23 cellular contexts compared by ENCODE assay signal in the genomic region with DNA sequence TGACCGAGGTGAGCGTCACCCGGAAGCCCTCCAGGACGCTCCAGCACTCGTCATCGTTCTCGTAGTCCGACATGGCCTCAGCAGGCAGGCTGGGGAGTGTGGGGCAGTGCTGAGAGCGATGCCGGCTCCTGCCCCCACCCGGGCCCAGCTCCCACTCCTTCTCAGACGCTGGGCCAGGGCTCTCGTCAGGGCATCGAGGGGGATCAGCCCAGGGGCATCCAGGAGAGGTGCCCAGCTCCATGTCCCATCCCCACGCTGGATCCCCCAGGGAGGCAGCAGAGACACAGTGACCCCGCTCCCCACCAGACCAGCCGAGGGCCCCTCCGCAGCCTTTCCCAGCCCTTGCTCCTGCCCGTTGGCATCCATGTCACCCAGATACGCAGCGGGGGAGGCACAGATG. TPM values are rescaled to one million over a fixed set of nuclear protein-coding genes. Genes with fewer than 3 reads are reported as not detected.
DNase-seq lines count a peak whose midpoint lies in the region; ATAC-seq, FAIRE-seq and TF ChIP-seq lines count a peak whose summit lies in the region.
"Had no signal": no experiment of that assay in that cellular context is flagged by ENCODE, and none has a peak within 500 bp of the region (broad histone marks: within the 10 kb centered on the region; RNA-seq: fewer than 3 reads in every experiment).

No MANE protein-coding gene starts in this region.

- H3K4me1 ChIP-seq in GM12878 (ENCODE audit: control insufficient read depth, insufficient read depth, low read length) (0 out of 2 replicates have a peak, but pooled peaks cover 4% of the 10 kb centered on the region), mucosa of stomach (ENCODE audit: control insufficient read depth, insufficient read depth, low read length) (peaks cover 8% of the 10 kb centered on the region)

- ATAC-seq in GM12878: no peak
- ATAC-seq in stimulated activated naive B cell treated with anti-CD40 and anti-IgM and Interleukin-4, amounts not matched to agents 10 μg/mL and 1 μg/mL and 100 μg/mL, for 72 hours (replicated peaks): no peak
- ATAC-seq in HG03460 (IDR thresholded peaks at IDR 0.05; ENCODE audit: unreplicated experiment): no peak
- ATAC-seq in GM21390 (IDR thresholded peaks at IDR 0.05; ENCODE audit: unreplicated experiment): no peak
- ATAC-seq in GM18511 (IDR thresholded peaks at IDR 0.05; ENCODE audit: unreplicated experiment): no peak
- ATAC-seq: naive thymus-derived CD8-positive, alpha-beta T cell had no signal

- H3K4me1 Mint-ChIP-seq in stimulated activated naive B cell treated with anti-CD40 and anti-IgM and Interleukin-4, amounts not matched to agents 10 μg/mL and 1 μg/mL and 100 μg/mL, for 72 hours: peaks cover 11 to 24% of the 10 kb centered on the region in 2 donors
- H3K4me1 Mint-ChIP-seq: activated CD4-positive, alpha-beta memory T cell treated with anti-CD3 and anti-CD28 coated beads, Interleukin-2, amount 10 ng/mL, durations not matched to agents 7 days and 5 days had no signal

- TF ChIP-seq CTCF in GM06990 (IDR thresholded peaks at IDR 0.05; ENCODE audit: insufficient read depth, low read length, poor library complexity, severe bottlenecking): no peak
- TF ChIP-seq CTCF in GM12878 (IDR thresholded peaks at IDR 0.05 in 2 of 3, conservative IDR thresholded peaks at IDR 0.05 in 1 of 3; ENCODE audit: control insufficient read depth in 2 of 3, extremely low read depth in 1 of 3, insufficient read depth in 1 of 3, low read depth in 3 of 3, low read length in 3 of 3): no peak

- intact Hi-C loops in GM12878 (cut with micrococcal nuclease; ENCODE audit: unreplicated experiment): no loop called here

- no peaks in the 10 kb centered on the region for H3K27me3 ChIP-seq in GM06990 (replicated peaks; ENCODE audit: control insufficient read depth, insufficient read depth, low read length)
- H3K27me3 ChIP-seq in GM12878 (replicated peaks in 1 of 2; ENCODE audit: control insufficient read depth in 2 of 2, insufficient read depth in 2 of 2, low read length in 1 of 2): no peaks in the 10 kb centered on the region
- H3K27me3 ChIP-seq in mucosa of stomach (ENCODE audit: control insufficient read depth, insufficient read depth, low read length): no peaks in the 10 kb centered on the region

- H3K27ac ChIP-seq in GM12878 (ENCODE audit: control insufficient read depth, insufficient read depth): no peak overlapping the region

- peak overlapping the region; percentile 87 to 89 for H3K4me3 Mint-ChIP-seq in stimulated activated naive B cell treated with anti-CD40 and anti-IgM and Interleukin-4, amounts not matched to agents 10 μg/mL and 1 μg/mL and 100 μg/mL, for 72 hours
- H3K4me3 Mint-ChIP-seq: activated CD4-positive, alpha-beta memory T cell treated with anti-CD3 and anti-CD28 coated beads, Interleukin-2, amount 10 ng/mL, durations not matched to agents 7 days and 5 days; activated naive CD4-positive, alpha-beta T cell treated with anti-CD3 and anti-CD28 coated beads for 36 hours; memory B cell; naive thymus-derived CD8-positive, alpha-beta T cell had no signal

- H3K4me3 ChIP-seq in GM06990 (replicated peaks; ENCODE audit: low read depth, low read length) (peak overlapping the region; percentile 60), GM12878 (0 out of 2 replicates have a peak overlapping the region, but pooled peaks have one; percentile 60), mucosa of stomach (ENCODE audit: low read length) (no peak overlapping the region)

- CTCF ChIA-PET in GM12878 (lab: Yijun Ruan, JAX): interaction anchor here (1.5 to 1.9 kb wide), 2 partner anchors 9 to 28 kb away, joined by 5 to 7 read pairs; partner anchors contain the start of genes DNLZ and SNAPC4

- H3K9me3 ChIP-seq in GM12878 (replicated peaks; ENCODE audit: control insufficient read depth, insufficient read depth, low read length): no peaks in the 10 kb centered on the region
- no peaks in the 10 kb centered on the region for H3K9me3 ChIP-seq in mucosa of stomach (ENCODE audit: control insufficient read depth, low read length)

- no peaks in the 10 kb centered on the region for H3K9me3 Mint-ChIP-seq in stimulated activated naive B cell treated with anti-CD40 and anti-IgM and Interleukin-4, amounts not matched to agents 10 μg/mL and 1 μg/mL and 100 μg/mL, for 72 hours
- H3K9me3 Mint-ChIP-seq: activated CD4-positive, alpha-beta memory T cell treated with anti-CD3 and anti-CD28 coated beads, Interleukin-2, amount 10 ng/mL, durations not matched to agents 7 days and 5 days; activated naive CD4-positive, alpha-beta T cell treated with anti-CD3 and anti-CD28 coated beads for 36 hours; activated T-cell treated with anti-CD3 and anti-CD28 coated beads, Interleukin-2, amount 50 U/mL, for 24 hours; memory B cell; naive thymus-derived CD8-positive, alpha-beta T cell; T-helper 2 cell treated with Interferon-gamma antibody and Interleukin-4, amounts not matched to agents 5 μg/mL and 100 μg/mL, for 36 hours had no signal

- TF ChIP-seq RAD21 in GM12878 (IDR thresholded peaks at IDR 0.05; ENCODE audit: insufficient read depth, low read depth, low read length): no peak

- no peaks in the 10 kb centered on the region for H4K20me1 ChIP-seq in GM12878 (ENCODE audit: control insufficient read depth, insufficient read depth)

- H3K9ac ChIP-seq in GM12878 (ENCODE audit: control insufficient read depth, insufficient read depth, low read length) (no peak overlapping the region; the same call in 1 of the 2 replicates), mucosa of stomach (ENCODE audit: low read length) (peak overlapping the region; percentile 17)

- in situ Hi-C loops in GM12878 (cut with MboI): no loop called here

- no peak overlapping the region for H2AFZ ChIP-seq in GM12878 (ENCODE audit: control insufficient read depth, low read depth, low read length)

- no peaks in the 10 kb centered on the region for H3K79me2 ChIP-seq in GM12878 (ENCODE audit: control insufficient read depth, insufficient read depth, low read length)

- TF ChIP-seq POLR2A in GM12878 (IDR thresholded peaks at IDR 0.05; ENCODE audit: low read depth, low read length): no peak

- 77% methylated on average over 21 of the region's 21 CpGs for WGBS in GM12878 (ENCODE audit: insufficient coverage, insufficient replicate concordance, low lambda C conversion rate, missing lambda C conversion rate)

- no peaks in the 10 kb centered on the region for H3K27me3 Mint-ChIP-seq in stimulated activated naive B cell treated with anti-CD40 and anti-IgM and Interleukin-4, amounts not matched to agents 10 μg/mL and 1 μg/mL and 100 μg/mL, for 72 hours
- H3K27me3 Mint-ChIP-seq: activated CD4-positive, alpha-beta memory T cell treated with anti-CD3 and anti-CD28 coated beads, Interleukin-2, amount 10 ng/mL, durations not matched to agents 7 days and 5 days; activated T-cell treated with anti-CD3 and anti-CD28 coated beads, Interleukin-2, amount 50 U/mL, for 24 hours; naive thymus-derived CD8-positive, alpha-beta T cell had no signal

- peaks cover 38 to 50% of the 10 kb centered on the region in 2 donors for H3K36me3 Mint-ChIP-seq in stimulated activated naive B cell treated with anti-CD40 and anti-IgM and Interleukin-4, amounts not matched to agents 10 μg/mL and 1 μg/mL and 100 μg/mL, for 72 hours
- H3K36me3 Mint-ChIP-seq: naive thymus-derived CD8-positive, alpha-beta T cell had no signal

- SMC1A ChIA-PET in GM12878 (lab: Charles Lee; ENCODE audit: uncharacterized antibody, unreplicated experiment): no interaction called here

- BruUV-seq in GM12878 (replicated peaks; lab: Mats Ljungman, UMichigan): no TSS peak

- POLR2A ChIA-PET in GM12878 (lab: Charles Lee): interaction anchor here (2.0 kb wide), 1 partner anchor 32 kb away, joined by 5 read pairs; no protein-coding TSS in a partner anchor

- DNase-seq in GM06990 (ENCODE audit: extremely low read depth, insufficient read length) (no peak), GM12878 (ENCODE audit: low read depth, low spot score) (no peak)
- DNase-seq in stimulated activated naive B cell treated with anti-CD40 and anti-IgM and Interleukin-4, amounts not matched to agents 10 μg/mL and 1 μg/mL and 100 μg/mL, for 72 hours: no peak
- DNase-seq in stimulated activated CD4-positive, alpha-beta T cell treated with anti-CD3 and anti-CD28 coated beads, Interleukin-15, amount 100 ng/mL, for 24 hours: no peak
- DNase-seq: activated CD4-positive, alpha-beta memory T cell treated with anti-CD3 and anti-CD28 coated beads, Interleukin-2, amount 10 ng/mL, durations not matched to agents 7 days and 5 days; activated naive CD4-positive, alpha-beta T cell treated with anti-CD3 and anti-CD28 coated beads for 36 hours; activated T-cell treated with anti-CD3 and anti-CD28 coated beads, Interleukin-2, amount 50 U/mL, for 24 hours; central memory CD4-positive, alpha-beta T cell; DMS 273 treated with DMSO at 0.1 percent for 48 hours; foreskin melanocyte; naive thymus-derived CD8-positive, alpha-beta T cell; NCI-H1092 treated with DMSO at 0.1 percent for 48 hours; stimulated activated CD4-positive, alpha-beta T cell treated with anti-CD3 and anti-CD28 coated beads, Interleukin-4, amount 100 ng/mL, for 24 hours had no signal

- peaks cover 9% of the 10 kb centered on the region for H3K36me3 ChIP-seq in GM06990 (ENCODE audit: control insufficient read depth, insufficient read depth, low read length)
- H3K36me3 ChIP-seq in GM12878 (ENCODE audit: control insufficient read depth in 2 of 2, insufficient read depth in 2 of 2, low read length in 1 of 2): peaks cover 0 to 1% of the 10 kb centered on the region in 2 experiments; a peak in 3 of 4 replicates
- no peaks in the 10 kb centered on the region for H3K36me3 ChIP-seq in mucosa of stomach (ENCODE audit: control insufficient read depth, insufficient read depth, low read length)

- RAD21 ChIA-PET in GM12878 (lab: Charles Lee; ENCODE audit: unreplicated experiment): interaction anchor here (1.6 kb wide), 1 partner anchor 9 kb away, joined by 6 read pairs; the partner anchor contains the start of gene DNLZ

- no peak for TF ChIP-seq EP300 in GM12878 (IDR thresholded peaks at IDR 0.05; ENCODE audit: borderline replicate concordance in 1 of 2, control insufficient read depth in 1 of 2, low read depth in 2 of 2, low read length in 2 of 2)

- no peak for FAIRE-seq in GM12878 (lab: Jason Lieb, UNC)
- FAIRE-seq: G401.6, H54, HTR-8/SVneo, islet of Langerhans had no signal

- peak overlapping the region; percentile 14 for H3K27ac Mint-ChIP-seq in stimulated activated naive B cell treated with anti-CD40 and anti-IgM and Interleukin-4, amounts not matched to agents 10 μg/mL and 1 μg/mL and 100 μg/mL, for 72 hours
- H3K27ac Mint-ChIP-seq: activated CD4-positive, alpha-beta memory T cell treated with anti-CD3 and anti-CD28 coated beads, Interleukin-2, amount 10 ng/mL, durations not matched to agents 7 days and 5 days; activated naive CD4-positive, alpha-beta T cell treated with anti-CD3 and anti-CD28 coated beads for 36 hours; activated T-cell treated with anti-CD3 and anti-CD28 coated beads, Interleukin-2, amount 50 U/mL, for 24 hours; memory B cell; naive thymus-derived CD8-positive, alpha-beta T cell; T-helper 2 cell treated with Interferon-gamma antibody and Interleukin-4, amounts not matched to agents 5 μg/mL and 100 μg/mL, for 36 hours had no signal

- peak overlapping the region; percentile 36 for H3K4me2 ChIP-seq in GM12878 (ENCODE audit: control insufficient read depth, insufficient read depth)

RNA-seq across cellular contexts. Expression of gene CARD9, which starts 1.5 kb away (rescaled TPM):
- total RNA-seq in GM12878 (2013; cell fraction: nucleolus; rRNA removed): 35.2 and 40.5 TPM in 2 replicates
- total RNA-seq in GM12878 (2014; rRNA removed): 1.9 and 2.2 TPM in 2 replicates
- total RNA-seq in GM12878 (2014; rRNA removed; fragmentation: Illumina TruSeq; extraction: Trizol): 0.55 and 0.58 TPM in 2 replicates
- 2.4 and 2.6 TPM in 2 replicates for total RNA-seq in GM12878 (2021)
- 0.59 TPM for polyA plus RNA-seq in GM12878 (2011; ENCODE audit: low read depth)
- 1.9 and 4.9 TPM in 2 replicates for polyA plus RNA-seq in GM12878 (2011; rRNA removed)
- 5.3 and 9.1 TPM in 2 replicates for polyA plus RNA-seq in GM12878 (2011; cell fraction: cytosol; rRNA removed)
- polyA plus RNA-seq in GM12878 (2011; cell fraction: nucleus; rRNA removed): 80.5 and 97.8 TPM in 2 replicates
- polyA plus RNA-seq in GM12878 (2012): 2.7 and 2.9 TPM in 2 replicates
- polyA plus RNA-seq in GM12878 (2014; fragmentation: Illumina TruSeq; extraction: Trizol): 0.34 TPM in 1 of 2 replicates, not detected in the other
- polyA plus RNA-seq in GM12878 (2014; fragmentation: Nextera tagmentation; extraction: Ambion mirVana): under 1 TPM in 1 of 2 experiments, not detected in 1; 0.11 TPM
- polyA plus RNA-seq in GM12878 (2014; rRNA removed): 1.6 and 2.1 TPM in 2 replicates
- 1 to 10 TPM; 1.8 to 2.2 TPM for polyA plus RNA-seq in GM12878 (2016; fragmentation: Nextera tagmentation; extraction: Ambion mirVana)
- polyA minus RNA-seq in GM12878 (2011; rRNA and poly(A)+ RNA removed): 3.6 and 6.7 TPM in 2 replicates
- polyA minus RNA-seq in GM12878 (2011; cell fraction: cytosol; rRNA and poly(A)+ RNA removed): 2.4 and 2.8 TPM in 2 replicates
- 10.4 and 18.9 TPM in 2 replicates for polyA minus RNA-seq in GM12878 (2011; cell fraction: nucleus; rRNA and poly(A)+ RNA removed)

RNA-seq across cellular contexts. Expression of gene DNLZ, which starts 8.5 kb away (rescaled TPM):
- total RNA-seq in GM12878 (2013; cell fraction: nucleolus; rRNA removed): 3.0 and 4.6 TPM in 2 replicates
- total RNA-seq in GM12878 (2014; rRNA removed) (18.1 and 29.7 TPM in 2 replicates), GM12878 (2014; rRNA removed; fragmentation: Illumina TruSeq; extraction: Trizol) (4.6 and 4.8 TPM in 2 replicates), GM12878 (2021) (23.5 and 26.1 TPM in 2 replicates)
- 3.2 TPM for polyA plus RNA-seq in GM12878 (2011; ENCODE audit: low read depth)
- polyA plus RNA-seq in GM12878 (2011; rRNA removed) (1.2 and 3.8 TPM in 2 replicates), GM12878 (2014; fragmentation: Illumina TruSeq; extraction: Trizol) (0.66 TPM in 1 of 2 replicates, not detected in the other), GM12878 (2014; fragmentation: Nextera tagmentation; extraction: Ambion mirVana) (1 to 10 TPM in 1 of 2 experiments, not detected in 1; 1.5 TPM), GM12878 (2014; rRNA removed) (23.8 and 26.3 TPM in 2 replicates), GM12878 (2016; fragmentation: Nextera tagmentation; extraction: Ambion mirVana) (10 to 100 TPM; 14.7 to 25.8 TPM)
- polyA plus RNA-seq in GM12878 (2011; cell fraction: cytosol; rRNA removed): 5.9 and 8.6 TPM in 2 replicates
- polyA plus RNA-seq in GM12878 (2011; cell fraction: nucleus; rRNA removed): 6.3 and 9.4 TPM in 2 replicates
- 7.6 and 11.2 TPM in 2 replicates for polyA plus RNA-seq in GM12878 (2012)
- polyA minus RNA-seq in GM12878 (2011; rRNA and poly(A)+ RNA removed): 0.29 and 0.82 TPM in 2 replicates
- polyA minus RNA-seq in GM12878 (2011; cell fraction: cytosol; rRNA and poly(A)+ RNA removed): 1.2 and 3.7 TPM in 2 replicates
- polyA minus RNA-seq in GM12878 (2011; cell fraction: nucleus; rRNA and poly(A)+ RNA removed): 3.3 and 7.7 TPM in 2 replicates

RNA-seq across cellular contexts. Expression of gene SNAPC4, which starts 28.0 kb away (rescaled TPM):
- 20.6 and 25.5 TPM in 2 replicates for total RNA-seq in GM12878 (2013; cell fraction: nucleolus; rRNA removed)
- 7.7 and 8.8 TPM in 2 replicates for total RNA-seq in GM12878 (2014; rRNA removed)
- total RNA-seq in GM12878 (2014; rRNA removed; fragmentation: Illumina TruSeq; extraction: Trizol): 5.1 and 5.2 TPM in 2 replicates
- 16.4 and 19.8 TPM in 2 replicates for total RNA-seq in GM12878 (2021)
- 3.1 TPM for polyA plus RNA-seq in GM12878 (2011; ENCODE audit: low read depth)
- polyA plus RNA-seq in GM12878 (2011; rRNA removed): 2.4 and 3.5 TPM in 2 replicates
- 3.4 and 5.5 TPM in 2 replicates for polyA plus RNA-seq in GM12878 (2011; cell fraction: cytosol; rRNA removed)
- polyA plus RNA-seq in GM12878 (2011; cell fraction: nucleus; rRNA removed): 21.4 and 37.3 TPM in 2 replicates
- polyA plus RNA-seq in GM12878 (2012): 8.0 and 10.3 TPM in 2 replicates
- 7.1 and 8.7 TPM in 2 replicates for polyA plus RNA-seq in GM12878 (2014; fragmentation: Illumina TruSeq; extraction: Trizol)
- under 1 TPM; 0.42 to 0.43 TPM for polyA plus RNA-seq in GM12878 (2014; fragmentation: Nextera tagmentation; extraction: Ambion mirVana)
- 16.9 and 18.1 TPM in 2 replicates for polyA plus RNA-seq in GM12878 (2014; rRNA removed)
- 1 to 10 TPM; 6.8 to 7.2 TPM for polyA plus RNA-seq in GM12878 (2016; fragmentation: Nextera tagmentation; extraction: Ambion mirVana)
- polyA minus RNA-seq in GM12878 (2011; rRNA and poly(A)+ RNA removed): 2.6 and 3.9 TPM in 2 replicates
- 2.4 and 2.7 TPM in 2 replicates for polyA minus RNA-seq in GM12878 (2011; cell fraction: cytosol; rRNA and poly(A)+ RNA removed)
- 4.5 and 7.1 TPM in 2 replicates for polyA minus RNA-seq in GM12878 (2011; cell fraction: nucleus; rRNA and poly(A)+ RNA removed)

RNA-seq across cellular contexts. Expression of gene ENTR1, which starts 38.4 kb away (rescaled TPM):
- total RNA-seq in GM12878 (2013; cell fraction: nucleolus; rRNA removed): 55.0 and 60.4 TPM in 2 replicates
- total RNA-seq in GM12878 (2014; rRNA removed): 58.4 and 61.2 TPM in 2 replicates
- total RNA-seq in GM12878 (2014; rRNA removed; fragmentation: Illumina TruSeq; extraction: Trizol): 35.5 and 38.4 TPM in 2 replicates
- 75.4 and 81.7 TPM in 2 replicates for total RNA-seq in GM12878 (2021)
- 17.1 TPM for polyA plus RNA-seq in GM12878 (2011; ENCODE audit: low read depth)
- 47.7 and 55.4 TPM in 2 replicates for polyA plus RNA-seq in GM12878 (2011; rRNA removed)
- 41.9 and 53.8 TPM in 2 replicates for polyA plus RNA-seq in GM12878 (2011; cell fraction: cytosol; rRNA removed)
- 296 and 320 TPM in 2 replicates for polyA plus RNA-seq in GM12878 (2011; cell fraction: nucleus; rRNA removed)
- 32.2 and 42.4 TPM in 2 replicates for polyA plus RNA-seq in GM12878 (2012)
- polyA plus RNA-seq in GM12878 (2014; fragmentation: Illumina TruSeq; extraction: Trizol): 19.0 and 43.7 TPM in 2 replicates
- polyA plus RNA-seq in GM12878 (2014; fragmentation: Nextera tagmentation; extraction: Ambion mirVana): 10 to 100 TPM in 1 of 2 experiments, 1 to 10 TPM in 1; 8.2 to 20.4 TPM
- polyA plus RNA-seq in GM12878 (2014; rRNA removed): 96.4 and 105 TPM in 2 replicates
- 10 to 100 TPM; 10.5 to 14.9 TPM for polyA plus RNA-seq in GM12878 (2016; fragmentation: Nextera tagmentation; extraction: Ambion mirVana)
- 15.0 and 45.6 TPM in 2 replicates for polyA minus RNA-seq in GM12878 (2011; rRNA and poly(A)+ RNA removed)
- 24.7 and 29.1 TPM in 2 replicates for polyA minus RNA-seq in GM12878 (2011; cell fraction: cytosol; rRNA and poly(A)+ RNA removed)
- 50.2 and 69.5 TPM in 2 replicates for polyA minus RNA-seq in GM12878 (2011; cell fraction: nucleus; rRNA and poly(A)+ RNA removed)

RNA-seq across cellular contexts. Expression of gene PMPCA, which starts 38.5 kb away (rescaled TPM):
- total RNA-seq in GM12878 (2013; cell fraction: nucleolus; rRNA removed): 64.9 and 75.3 TPM in 2 replicates
- total RNA-seq in GM12878 (2014; rRNA removed) (61.7 and 67.9 TPM in 2 replicates), GM12878 (2014; rRNA removed; fragmentation: Illumina TruSeq; extraction: Trizol) (40.8 and 47.3 TPM in 2 replicates), GM12878 (2021) (85.9 and 89.8 TPM in 2 replicates)
- polyA plus RNA-seq in GM12878 (2011; ENCODE audit: low read depth): 37.1 TPM
- polyA plus RNA-seq in GM12878 (2011; rRNA removed) (80.3 and 82.5 TPM in 2 replicates), GM12878 (2014; fragmentation: Illumina TruSeq; extraction: Trizol) (63.1 and 69.0 TPM in 2 replicates), GM12878 (2014; fragmentation: Nextera tagmentation; extraction: Ambion mirVana) (10 to 100 TPM in 1 of 2 experiments, 1 to 10 TPM in 1; 8.1 to 12.3 TPM), GM12878 (2014; rRNA removed) (90.0 and 93.0 TPM in 2 replicates), GM12878 (2016; fragmentation: Nextera tagmentation; extraction: Ambion mirVana) (100 to 1,000 TPM; 123 to 137 TPM)
- 70.0 and 94.3 TPM in 2 replicates for polyA plus RNA-seq in GM12878 (2011; cell fraction: cytosol; rRNA removed)
- 268 and 279 TPM in 2 replicates for polyA plus RNA-seq in GM12878 (2011; cell fraction: nucleus; rRNA removed)
- polyA plus RNA-seq in GM12878 (2012): 78.5 and 91.3 TPM in 2 replicates
- polyA minus RNA-seq in GM12878 (2011; rRNA and poly(A)+ RNA removed): 50.8 and 53.6 TPM in 2 replicates
- 13.8 and 16.0 TPM in 2 replicates for polyA minus RNA-seq in GM12878 (2011; cell fraction: cytosol; rRNA and poly(A)+ RNA removed)
- 46.1 and 51.3 TPM in 2 replicates for polyA minus RNA-seq in GM12878 (2011; cell fraction: nucleus; rRNA and poly(A)+ RNA removed)
